In genomic region chr17:48127371-48128051, GRCh38 we compare ENCODE assay signal across 15 cellular contexts. TPM values are rescaled to one million over a fixed set of nuclear protein-coding genes. Genes with fewer than 3 reads are reported as not detected.
DNase-seq lines count a peak whose midpoint lies in the region; ATAC-seq, FAIRE-seq and TF ChIP-seq lines count a peak whose summit lies in the region.
"Had no signal": no experiment of that assay in that cellular context is flagged by ENCODE, and none has a peak within 500 bp of the region (broad histone marks: within the 10 kb centered on the region; RNA-seq: fewer than 3 reads in every experiment).

No MANE protein-coding gene starts in this region.

- H3K4me1 ChIP-seq in A549: peaks cover 12% of the 10 kb centered on the region

- no peak for TF ChIP-seq RAD21 in A549 (conservative IDR thresholded peaks at IDR 0.05 in 1 of 2, IDR thresholded peaks at IDR 0.05 in 1 of 2)

- peak overlapping the region; percentile 17 to 55; a peak in 4 of 6 replicates for H3K27ac ChIP-seq in A549
- peak overlapping the region; percentile 92 for H3K27ac ChIP-seq in RWPE1
- H3K27ac ChIP-seq: HL-60 had no signal

- DNase-seq in A549 (ENCODE audit: low read depth in 1 of 2, low spot score in 1 of 2): peak; percentile 61 to 81
- DNase-seq in GM13976 (ENCODE audit: low spot score): peak; percentile 7
- DNase-seq in RWPE1 (ENCODE audit: low spot score): peak; percentile 93
- peak; percentile 29 for DNase-seq in glomerular endothelial cell (ENCODE audit: extremely low read depth, low read depth, low spot score)
- DNase-seq in NCI-H128 (lab: John Stamatoyannopoulos, UW; ENCODE audit: unreplicated experiment): no peak
- no peak for DNase-seq in HUDEP-2 (lab: John Stamatoyannopoulos, UW; ENCODE audit: unreplicated experiment in 76 of 76)
- no peak for DNase-seq in NCI-H774 (lab: John Stamatoyannopoulos, UW)
- DNase-seq: activated T-cell treated with anti-CD3 and anti-CD28 coated beads for 4 hours; CD4-positive, CD25-positive, alpha-beta regulatory T cell; stimulated activated CD4-positive, alpha-beta T cell treated with anti-CD3 and anti-CD28 coated beads, Interleukin-2, amount 100 ng/mL, for 48 hours had no signal

- no peak for FAIRE-seq in A549 (lab: Jason Lieb, UNC)
- FAIRE-seq: colon, H1 had no signal

- TF ChIP-seq CTCF in A549 (IDR thresholded peaks at IDR 0.05) (no peak), GM13976 (IDR thresholded peaks at IDR 0.05; ENCODE audit: borderline replicate concordance, control extremely low read depth, extremely low read depth, insufficient read depth, missing control alignments) (no peak), RWPE1 (conservative IDR thresholded peaks at IDR 0.05; ENCODE audit: low read depth) (no peak)

- WGBS in A549 (ENCODE audit: missing lambda C conversion rate): 52% methylated on average over 9 of the region's 9 CpGs

- POLR2A ChIA-PET in A549 (lab: Yijun Ruan, JAX) (interaction anchor here (0.8 kb wide), 1 partner anchor 79 kb away, joined by 4 read pairs; the partner anchor contains the start of gene NFE2L1), RWPE1 (lab: Yijun Ruan, JAX; ENCODE audit: low non-redundant PET) (interaction anchor here (0.7 kb wide), 1 partner anchor 19 kb away, joined by 3 read pairs; the partner anchor contains the start of gene SNX11)

- ATAC-seq in A549 (peak; percentile 70), GM21423 (IDR thresholded peaks at IDR 0.05; ENCODE audit: unreplicated experiment) (no peak)

- CTCF ChIA-PET in A549 (lab: Yijun Ruan, JAX): interaction anchor here (0.6 to 14.2 kb wide), 6 partner anchors 19 to 130 kb away, joined by 3 to 196 read pairs (median 30); no protein-coding TSS in a partner anchor
- CTCF ChIA-PET in RWPE1 (lab: Yijun Ruan, JAX): interaction anchor here (0.7 kb wide), 1 partner anchor 72 kb away, joined by 5 read pairs; no protein-coding TSS in a partner anchor

- no peak for TF ChIP-seq POLR2A in A549 (IDR thresholded peaks at IDR 0.05; ENCODE audit: low read length)

- no peak for TF ChIP-seq EP300 in A549 (IDR thresholded peaks at IDR 0.05)

- no peaks in the 10 kb centered on the region for H3K9me3 ChIP-seq in A549

- peak overlapping the region; percentile 49 for H3K4me2 ChIP-seq in A549

- in situ Hi-C loops in GM13976 (cut with MboI; ENCODE audit: low sequenced_read_pairs, unreplicated experiment): loop anchor here (5.0 kb wide), 1 partner anchor 40 kb away; no protein-coding TSS in a partner anchor

- H3K4me3 ChIP-seq in A549: no peak overlapping the region
- H3K4me3 ChIP-seq: neural progenitor cell had no signal

TF ChIP-seq in A549, 52 proteins besides CTCF, POLR2A, EP300 and RAD21:
- no peak for TF ChIP-seq RFX5 (IDR thresholded peaks at IDR 0.05)
- no peak for TF ChIP-seq HOXB5 (CRISPR knock-in tag; IDR thresholded peaks at IDR 0.05)
- no peak for TF ChIP-seq TFCP2L1 (CRISPR knock-in tag; IDR thresholded peaks at IDR 0.05)
- no peak for TF ChIP-seq HDAC2 (IDR thresholded peaks at IDR 0.05)
- 0 out of 2 replicates have a peak, but pooled peaks have one; percentile 20 for TF ChIP-seq FOSL2 (IDR thresholded peaks at IDR 0.05)
- peak; percentile 72 for TF ChIP-seq FOSL2 (CRISPR knock-in tag; IDR thresholded peaks at IDR 0.05)
- no peak for TF ChIP-seq KDM1A (IDR thresholded peaks at IDR 0.05; ENCODE audit: low read depth)
- TF ChIP-seq HOXA7 (CRISPR knock-in tag; IDR thresholded peaks at IDR 0.05): no peak
- TF ChIP-seq CHD2 (IDR thresholded peaks at IDR 0.05; ENCODE audit: low read length, partially characterized antibody): no peak
- TF ChIP-seq CBX8 (IDR thresholded peaks at IDR 0.05): no peak
- TF ChIP-seq MAX (IDR thresholded peaks at IDR 0.05): peak; percentile 52; the same call in 1 of the 2 replicates

RNA-seq across cellular contexts. Expression of gene SNX11, which starts 19.9 kb away (rescaled TPM):
- 28.4 and 30.9 TPM in 2 replicates for polyA plus RNA-seq in A549 (2011; rRNA removed)
- polyA plus RNA-seq in A549 (2012; cell fraction: cytosol; rRNA removed): 13.8 and 17.9 TPM in 2 replicates
- 9.8 and 18.7 TPM in 2 replicates for polyA plus RNA-seq in A549 (2012; cell fraction: nucleus; rRNA removed)
- polyA plus RNA-seq in A549 (2017; fragmentation: RNase III; extraction: RNeasy Plus Mini Kit Qiagen cat#74134 plus additional on column Dnase treatment): 22.2 to 23.5 TPM (median 22.3 TPM) in 3 replicates
- 22.6 and 29.9 TPM in 2 replicates for polyA minus RNA-seq in A549 (2011; rRNA and poly(A)+ RNA removed)
- 15.5 and 20.8 TPM in 2 replicates for total RNA-seq in glomerular endothelial cell

RNA-seq across cellular contexts. Expression of gene CBX1, which starts 26.2 kb away (rescaled TPM):
- polyA plus RNA-seq in A549 (2011; rRNA removed) (69.6 and 84.4 TPM in 2 replicates), A549 (2017; fragmentation: RNase III; extraction: RNeasy Plus Mini Kit Qiagen cat#74134 plus additional on column Dnase treatment) (155 to 173 TPM (median 170 TPM) in 3 replicates)
- polyA plus RNA-seq in A549 (2012; cell fraction: cytosol; rRNA removed): 44.2 and 49.1 TPM in 2 replicates
- polyA plus RNA-seq in A549 (2012; cell fraction: nucleus; rRNA removed): 9.9 and 14.7 TPM in 2 replicates
- polyA minus RNA-seq in A549 (2011; rRNA and poly(A)+ RNA removed): 12.4 and 12.7 TPM in 2 replicates
- total RNA-seq in glomerular endothelial cell: 57.9 and 65.3 TPM in 2 replicates

Comparison
In these comparisons a context has a peak if more than half of its experiments do, and no peak if none do; other contexts are left out.
1. DNase-seq: peak in A549 (2 of 2), GM13976 (single experiment), RWPE1 (single experiment) and glomerular endothelial cell (single experiment); none in NCI-H128 (single experiment), HUDEP-2 (0 of 76) and NCI-H774 (single experiment).